12 cellular contexts compared by ENCODE assay signal in genomic region chr7:20508109-20508508, GRCh38.
DNase-seq lines count a peak whose midpoint lies in the region; ATAC-seq, FAIRE-seq and TF ChIP-seq lines count a peak whose summit lies in the region.
"Had no signal": no experiment of that assay in that cellular context is flagged by ENCODE, and none has a peak within 500 bp of the region (broad histone marks: within the 10 kb centered on the region; RNA-seq: fewer than 3 reads in every experiment).

No MANE protein-coding gene starts in this region.

- no peaks in the 10 kb centered on the region for H4K20me1 ChIP-seq in HepG2 (ENCODE audit: insufficient read depth, low read length)
- H4K20me1 ChIP-seq in OCI-LY3 (ENCODE audit: insufficient read depth, low read length) = no peaks in the 10 kb centered on the region

- no peak overlapping the region for H3K4me3 ChIP-seq in right lobe of liver
- no peak overlapping the region for H3K4me3 ChIP-seq in HepG2 (replicated peaks in 1 of 3; ENCODE audit: insufficient read depth in 1 of 3, low read depth in 2 of 3, low read length in 3 of 3)
- peak overlapping the region; percentile 58 for H3K4me3 ChIP-seq in OCI-LY3 (ENCODE audit: low read length)
- H3K4me3 ChIP-seq: pancreas had no signal

- H3K27me3 Mint-ChIP-seq in activated CD4-positive, alpha-beta memory T cell treated with anti-CD3 and anti-CD28 coated beads for 36 hours = no peaks in the 10 kb centered on the region

- TF ChIP-seq POLR2A in right lobe of liver (IDR thresholded peaks at IDR 0.05) (no peak), HepG2 (IDR thresholded peaks at IDR 0.05; ENCODE audit: insufficient read depth in 1 of 2, low read depth in 2 of 2, low read length in 2 of 2) (no peak), erythroblast (IDR thresholded peaks at IDR 0.05; ENCODE audit: low read length) (no peak)

- POLR2A ChIA-PET in HepG2 (lab: Yijun Ruan, JAX) = no interaction called here
- POLR2A ChIA-PET in activated CD4-positive, alpha-beta memory T cell treated with anti-CD3 and anti-CD28 coated beads for 36 hours (lab: Charles Lee) = no interaction called here

- in situ Hi-C loops in HepG2 (cut with HindIII; ENCODE audit: extremely low pct_ligation_motif_present, low pct_unique_long_range_greater_than_20kb) = no loop called here

- no TSS peak for BruUV-seq in HepG2 (replicated peaks; lab: Mats Ljungman, UMichigan)

- CTCF ChIA-PET in HepG2 (lab: Yijun Ruan, JAX; ENCODE audit: low intra/inter-chr PET ratio, low total read pairs) = no interaction called here
- CTCF ChIA-PET in activated CD4-positive, alpha-beta memory T cell treated with anti-CD3 and anti-CD28 coated beads for 36 hours (lab: Charles Lee) = no interaction called here

- H3K4me2 ChIP-seq in HepG2 (ENCODE audit: low read depth, low read length) (no peak overlapping the region), OCI-LY3 (ENCODE audit: low read length) (peak overlapping the region; percentile 74)

- H3K4me3 Mint-ChIP-seq in activated CD4-positive, alpha-beta memory T cell treated with anti-CD3 and anti-CD28 coated beads for 36 hours = no peak overlapping the region

- no peaks in the 10 kb centered on the region for H3K9me3 Mint-ChIP-seq in activated CD4-positive, alpha-beta memory T cell treated with anti-CD3 and anti-CD28 coated beads for 36 hours

- H3K9me3 ChIP-seq in right lobe of liver (no peaks in the 10 kb centered on the region), HepG2 (ENCODE audit: low read length) (no peaks in the 10 kb centered on the region), OCI-LY3 (ENCODE audit: insufficient read depth, low read length) (no peaks in the 10 kb centered on the region)
- H3K9me3 ChIP-seq: pancreas had no signal

- no peaks in the 10 kb centered on the region for H3K36me3 Mint-ChIP-seq in activated CD4-positive, alpha-beta memory T cell treated with anti-CD3 and anti-CD28 coated beads for 36 hours

- peak; percentile 33 to 71 (median 56) for ATAC-seq in right lobe of liver
- no peak for ATAC-seq in HepG2
- ATAC-seq in foreskin keratinocyte = peak; percentile 27

- no peaks in the 10 kb centered on the region for H3K4me1 Mint-ChIP-seq in activated CD4-positive, alpha-beta memory T cell treated with anti-CD3 and anti-CD28 coated beads for 36 hours (ENCODE audit: low read depth)

- no peaks in the 10 kb centered on the region for H3K36me3 ChIP-seq in right lobe of liver
- no peaks in the 10 kb centered on the region for H3K36me3 ChIP-seq in HepG2 (replicated peaks in 1 of 2; ENCODE audit: control insufficient read depth in 1 of 2, insufficient read depth in 2 of 2, low read length in 2 of 2)
- no peaks in the 10 kb centered on the region for H3K36me3 ChIP-seq in OCI-LY3 (replicated peaks; ENCODE audit: low read depth, low read length)
- H3K36me3 ChIP-seq: pancreas had no signal

- no peak for TF ChIP-seq EP300 in HepG2 (IDR thresholded peaks at IDR 0.05; ENCODE audit: low read depth in 2 of 2, low read length in 2 of 2)
- no peak for TF ChIP-seq EP300 in HepG2 (CRISPR knock-in tag; IDR thresholded peaks at IDR 0.05; ENCODE audit: borderline replicate concordance)

- no peak overlapping the region for H3K27ac Mint-ChIP-seq in activated CD4-positive, alpha-beta memory T cell treated with anti-CD3 and anti-CD28 coated beads for 36 hours

- H3K79me2 ChIP-seq in HepG2 (ENCODE audit: insufficient read depth, low read length) (no peaks in the 10 kb centered on the region), OCI-LY3 (ENCODE audit: low read length) (no peaks in the 10 kb centered on the region)

- H3K27me3 ChIP-seq in right lobe of liver (no peaks in the 10 kb centered on the region), HepG2 (ENCODE audit: control insufficient read depth in 1 of 2, insufficient read depth in 2 of 2, low read length in 2 of 2) (no peaks in the 10 kb centered on the region), OCI-LY3 (ENCODE audit: low read depth, low read length) (0 out of 2 replicates have a peak, but pooled peaks cover 4% of the 10 kb centered on the region), foreskin keratinocyte (no peaks in the 10 kb centered on the region)
- H3K27me3 ChIP-seq: pancreas had no signal

- TF ChIP-seq CTCF in right lobe of liver (IDR thresholded peaks at IDR 0.05) (no peak), HepG2 (CRISPR knock-in tag; IDR thresholded peaks at IDR 0.05) (no peak), OCI-LY3 (IDR thresholded peaks at IDR 0.05; ENCODE audit: low read depth, low read length) (peak; percentile 26), foreskin keratinocyte (conservative IDR thresholded peaks at IDR 0.05) (peak; percentile 49)

- no peak for FAIRE-seq in HepG2 (lab: Jason Lieb, UNC)
- FAIRE-seq: G401.6, pancreas had no signal

- H3K4me1 ChIP-seq in right lobe of liver (no peaks in the 10 kb centered on the region), HepG2 (ENCODE audit: insufficient read depth, low read length) (no peaks in the 10 kb centered on the region), OCI-LY3 (ENCODE audit: low read length) (peaks cover 12% of the 10 kb centered on the region), foreskin keratinocyte (peaks cover 9% of the 10 kb centered on the region)
- H3K4me1 ChIP-seq: pancreas had no signal

- H2AFZ ChIP-seq in HepG2 (ENCODE audit: low read length) (no peak overlapping the region), OCI-LY3 (ENCODE audit: low read depth, low read length) (peak overlapping the region; percentile 14; the same call in 1 of the 2 replicates)

- intact Hi-C loops in right lobe of liver (cut with DNase I) (no loop called here), HepG2 (cut with micrococcal nuclease; ENCODE audit: unreplicated experiment) (no loop called here)
- intact Hi-C loops in activated CD4-positive, alpha-beta memory T cell treated with anti-CD3 and anti-CD28 coated beads for 36 hours (cut with micrococcal nuclease) = no loop called here

- no peak for TF ChIP-seq RAD21 in HepG2 (CRISPR knock-in tag; IDR thresholded peaks at IDR 0.05)

- DNase-seq in right lobe of liver = no peak
- DNase-seq in HepG2 (ENCODE audit: low spot score) = no peak
- peak in 1 of 2 donors; percentile 11 for DNase-seq in foreskin keratinocyte
- DNase-seq in occipital lobe (lab: John Stamatoyannopoulos, UW) = no peak
- DNase-seq in activated CD4-positive, alpha-beta T cell treated with anti-CD3 and anti-CD28 coated beads for 48 hours = no peak
- DNase-seq in activated CD4-positive, alpha-beta memory T cell treated with anti-CD3 and anti-CD28 coated beads for 36 hours = no peak
- no peak for DNase-seq in erythroblast (lab: John Stamatoyannopoulos, UW)
- DNase-seq: effector CD8-positive, alpha-beta T cell; NCI-H187; pancreas had no signal

- H3K27ac ChIP-seq in right lobe of liver (no peak overlapping the region), HepG2 (ENCODE audit: extremely low read length, insufficient read depth, low read length) (no peak overlapping the region), OCI-LY3 (ENCODE audit: low read length) (no peak overlapping the region), foreskin keratinocyte (no peak overlapping the region)
- H3K27ac ChIP-seq: pancreas had no signal

- 38% methylated on average over 3 of the region's 4 CpGs for WGBS in right lobe of liver (ENCODE audit: insufficient coverage, low coverage, low lambda C conversion rate, missing lambda C conversion rate)
- WGBS in HepG2 (ENCODE audit: low lambda C conversion rate) = 6% methylated on average over 4 of the region's 4 CpGs

- no peak overlapping the region for H3K9ac ChIP-seq in HepG2 (ENCODE audit: insufficient read depth, low read depth, low read length)
- H3K9ac ChIP-seq in OCI-LY3 (ENCODE audit: low read length) = no peak overlapping the region

TF ChIP-seq in HepG2, 621 proteins besides CTCF, POLR2A, EP300 and RAD21:
- TF ChIP-seq SSRP1 (CRISPR knock-in tag; IDR thresholded peaks at IDR 0.05) (no peak), ZNF331 (CRISPR knock-in tag; IDR thresholded peaks at IDR 0.05) (no peak), IRF9 (CRISPR knock-in tag; IDR thresholded peaks at IDR 0.05; ENCODE audit: borderline replicate concordance) (no peak), ZNF605 (CRISPR knock-in tag; IDR thresholded peaks at IDR 0.05) (no peak), ETV6 (CRISPR knock-in tag; conservative IDR thresholded peaks at IDR 0.05) (no peak), SP2 (CRISPR knock-in tag; IDR thresholded peaks at IDR 0.05) (no peak), KLF6 (CRISPR knock-in tag; IDR thresholded peaks at IDR 0.05) (no peak), ZNF44 (CRISPR knock-in tag; IDR thresholded peaks at IDR 0.05) (no peak), MAF1 (CRISPR knock-in tag; IDR thresholded peaks at IDR 0.05; ENCODE audit: borderline replicate concordance) (no peak), ZFP1 (CRISPR knock-in tag; IDR thresholded peaks at IDR 0.05) (no peak), ZNF556 (CRISPR knock-in tag; IDR thresholded peaks at IDR 0.05; ENCODE audit: borderline replicate concordance) (no peak), SKI (IDR thresholded peaks at IDR 0.05; ENCODE audit: partially characterized antibody) (no peak), NR2F1 (CRISPR knock-in tag; IDR thresholded peaks at IDR 0.05) (no peak)
- TF ChIP-seq, protein P1, sequence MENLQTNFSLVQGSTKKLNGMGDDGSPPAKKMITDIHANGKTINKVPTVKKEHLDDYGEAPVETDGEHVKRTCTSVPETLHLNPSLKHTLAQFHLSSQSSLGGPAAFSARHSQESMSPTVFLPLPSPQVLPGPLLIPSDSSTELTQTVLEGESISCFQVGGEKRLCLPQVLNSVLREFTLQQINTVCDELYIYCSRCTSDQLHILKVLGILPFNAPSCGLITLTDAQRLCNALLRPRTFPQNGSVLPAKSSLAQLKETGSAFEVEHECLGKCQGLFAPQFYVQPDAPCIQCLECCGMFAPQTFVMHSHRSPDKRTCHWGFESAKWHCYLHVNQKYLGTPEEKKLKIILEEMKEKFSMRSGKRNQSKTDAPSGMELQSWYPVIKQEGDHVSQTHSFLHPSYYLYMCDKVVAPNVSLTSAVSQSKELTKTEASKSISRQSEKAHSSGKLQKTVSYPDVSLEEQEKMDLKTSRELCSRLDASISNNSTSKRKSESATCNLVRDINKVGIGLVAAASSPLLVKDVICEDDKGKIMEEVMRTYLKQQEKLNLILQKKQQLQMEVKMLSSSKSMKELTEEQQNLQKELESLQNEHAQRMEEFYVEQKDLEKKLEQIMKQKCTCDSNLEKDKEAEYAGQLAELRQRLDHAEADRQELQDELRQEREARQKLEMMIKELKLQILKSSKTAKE (CRISPR knock-in tag; IDR thresholded peaks at IDR 0.05; ENCODE audit: borderline replicate concordance) = no peak

Comparison
In these comparisons a context has a peak if more than half of its experiments do, and no peak if none do; other contexts are left out.
1. CTCF ChIP-seq: peak in OCI-LY3 (single experiment) and foreskin keratinocyte (single experiment); none in right lobe of liver (0 of 4) and HepG2 (single experiment).